ENCODE assay signal across 1 cellular context in genomic region chr1:220786337-220787068, GRCh38.
TF ChIP-seq lines count a peak whose summit lies in the region.

TSS of gene MTARC1 (plus strand) at chr1:220786913. CDS start at chr1:220786945, 32 bp downstream.

TF ChIP-seq in HepG2, 621 proteins besides CTCF, POLR2A, EP300 and RAD21 (continued from another document and continues in another):
- TF ChIP-seq CERS6 (CRISPR knock-in tag; IDR thresholded peaks at IDR 0.05): no peak
- TF ChIP-seq HNRNPH1 (optimal IDR thresholded peaks at IDR 0.05; ENCODE audit: low read depth, low read length): no peak
- TF ChIP-seq SP1 (IDR thresholded peaks at IDR 0.05): no peak
- peak; percentile 63 for TF ChIP-seq SP1 (CRISPR knock-in tag; IDR thresholded peaks at IDR 0.05)
- TF ChIP-seq MTA1 (CRISPR knock-in tag; IDR thresholded peaks at IDR 0.05; ENCODE audit: borderline replicate concordance): peak; percentile 3; the same call in 1 of the 2 replicates
- TF ChIP-seq NR2C2 (CRISPR knock-in tag; IDR thresholded peaks at IDR 0.05; ENCODE audit: borderline replicate concordance): peak; percentile 76
- TF ChIP-seq ZNF773 (CRISPR knock-in tag; IDR thresholded peaks at IDR 0.05; ENCODE audit: borderline replicate concordance): no peak; the same call in 1 of the 2 replicates
- peak; percentile 35; the same call in 1 of the 2 replicates for TF ChIP-seq KDM5B (CRISPR knock-in tag; IDR thresholded peaks at IDR 0.05; ENCODE audit: borderline replicate concordance)
- TF ChIP-seq ZNF720 (CRISPR knock-in tag; IDR thresholded peaks at IDR 0.05): no peak
- no peak for TF ChIP-seq ATM (IDR thresholded peaks at IDR 0.05; ENCODE audit: borderline replicate concordance)
- TF ChIP-seq NFYC (CRISPR knock-in tag; IDR thresholded peaks at IDR 0.05): peak; percentile 74
- peak; percentile 75 for TF ChIP-seq PAXIP1 (CRISPR knock-in tag; conservative IDR thresholded peaks at IDR 0.05)
- no peak for TF ChIP-seq TP53 (CRISPR knock-in tag; conservative IDR thresholded peaks at IDR 0.05)
- TF ChIP-seq ZKSCAN8 (CRISPR knock-in tag; IDR thresholded peaks at IDR 0.05; ENCODE audit: borderline replicate concordance): no peak; the same call in 1 of the 2 replicates
- TF ChIP-seq REST (IDR thresholded peaks at IDR 0.05; ENCODE audit: borderline replicate concordance in 1 of 2, low read depth in 1 of 2, low read length in 2 of 2): peak in 1 of 2 experiments; percentile 59; a peak in 1 of 4 replicates
- TF ChIP-seq HMG20B (CRISPR knock-in tag; conservative IDR thresholded peaks at IDR 0.05): no peak
- no peak for TF ChIP-seq MEIS1 (CRISPR knock-in tag; IDR thresholded peaks at IDR 0.05; ENCODE audit: borderline replicate concordance)
- 0 out of 2 replicates have a peak, but pooled peaks have one; percentile 29 for TF ChIP-seq RARA (CRISPR knock-in tag; IDR thresholded peaks at IDR 0.05)
- TF ChIP-seq SIN3B (IDR thresholded peaks at IDR 0.05; ENCODE audit: low read length): no peak
- no peak for TF ChIP-seq ZNF512B (CRISPR knock-in tag; IDR thresholded peaks at IDR 0.05; ENCODE audit: borderline replicate concordance)
- TF ChIP-seq SAP130 (CRISPR knock-in tag; IDR thresholded peaks at IDR 0.05; ENCODE audit: low read depth): peak; percentile 69
- TF ChIP-seq SKI (IDR thresholded peaks at IDR 0.05; ENCODE audit: partially characterized antibody): peak; percentile 35
- TF ChIP-seq PCBP2 (optimal IDR thresholded peaks at IDR 0.05; ENCODE audit: low read depth, low read length, poor library complexity, severe bottlenecking): no peak
- peak; percentile 44; the same call in 1 of the 2 replicates for TF ChIP-seq ZSCAN29 (CRISPR knock-in tag; conservative IDR thresholded peaks at IDR 0.05)
- TF ChIP-seq ZNF576 (CRISPR knock-in tag; IDR thresholded peaks at IDR 0.05): no peak; the same call in 1 of the 2 replicates
- no peak for TF ChIP-seq RBM39 (IDR thresholded peaks at IDR 0.05; ENCODE audit: low read depth, low read length, poor library complexity, severe bottlenecking)
- peak; percentile 31; the same call in 1 of the 2 replicates for TF ChIP-seq SALL2 (CRISPR knock-in tag; IDR thresholded peaks at IDR 0.05)
- TF ChIP-seq ZNF549 (CRISPR knock-in tag; IDR thresholded peaks at IDR 0.05): no peak
- TF ChIP-seq ZFP1 (CRISPR knock-in tag; IDR thresholded peaks at IDR 0.05): no peak
- TF ChIP-seq STAT5B (CRISPR knock-in tag; IDR thresholded peaks at IDR 0.05): no peak
- peak; percentile 25; the same call in 1 of the 2 replicates for TF ChIP-seq ZBTB10 (CRISPR knock-in tag; IDR thresholded peaks at IDR 0.05; ENCODE audit: borderline replicate concordance)
- TF ChIP-seq ZNF101 (CRISPR knock-in tag; IDR thresholded peaks at IDR 0.05; ENCODE audit: borderline replicate concordance, low read depth): peak; percentile 37; the same call in 1 of the 2 replicates
- peak; percentile 44 for TF ChIP-seq PHF20 (CRISPR knock-in tag; IDR thresholded peaks at IDR 0.05)
- TF ChIP-seq ZBTB25 (CRISPR knock-in tag; IDR thresholded peaks at IDR 0.05): peak; percentile 17; the same call in 1 of the 2 replicates
- TF ChIP-seq RXRB (CRISPR knock-in tag; IDR thresholded peaks at IDR 0.05; ENCODE audit: borderline replicate concordance): 0 out of 2 replicates have a peak, but pooled peaks have one; percentile 48
- TF ChIP-seq ZNF431 (CRISPR knock-in tag; IDR thresholded peaks at IDR 0.05; ENCODE audit: borderline replicate concordance, low read depth): peak; percentile 57; the same call in 1 of the 2 replicates
- no peak for TF ChIP-seq SNAPC5 (CRISPR knock-in tag; IDR thresholded peaks at IDR 0.05; ENCODE audit: borderline replicate concordance)
- no peak for TF ChIP-seq NBN (conservative IDR thresholded peaks at IDR 0.05)
- no peak for TF ChIP-seq KAT2B (IDR thresholded peaks at IDR 0.05; ENCODE audit: borderline replicate concordance, low read depth, low read length)
- TF ChIP-seq ATF5 (CRISPR knock-in tag; IDR thresholded peaks at IDR 0.05; ENCODE audit: low read depth): no peak
